ENCODE assay signal across 9 cellular contexts in the genomic region with DNA sequence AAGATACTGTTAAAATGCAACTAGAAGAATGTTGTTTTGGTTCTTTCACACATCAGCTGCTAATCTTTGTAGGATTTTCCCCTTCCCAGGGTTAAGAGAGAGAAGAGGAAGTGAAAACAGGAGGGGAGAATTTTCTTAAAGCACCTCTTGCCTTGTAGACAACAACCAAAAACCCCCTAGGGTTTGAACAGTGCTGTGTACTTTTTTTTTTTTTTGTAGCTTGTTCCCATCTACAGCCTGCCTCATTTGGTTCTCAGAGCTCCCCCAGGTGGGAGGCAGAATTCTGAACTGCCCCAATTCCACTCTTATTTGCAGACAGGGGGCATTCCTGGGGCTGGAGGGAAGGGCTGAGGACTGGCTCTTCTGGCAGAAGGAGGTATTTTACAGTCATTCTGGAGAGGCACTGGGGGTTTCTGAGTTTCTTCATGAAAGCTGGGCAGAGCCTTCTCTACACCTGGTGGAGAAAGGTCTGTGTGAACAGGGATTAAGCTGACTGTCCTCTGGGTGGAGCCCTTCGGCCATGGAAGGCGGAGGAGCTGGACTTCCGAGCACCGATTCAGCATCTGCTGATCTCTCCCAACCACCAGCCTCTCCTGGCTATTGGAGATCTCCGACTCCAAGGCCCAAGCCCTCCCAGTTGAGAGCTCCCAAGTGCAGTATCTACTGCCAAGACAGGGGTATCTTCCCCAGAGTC. TPM values are rescaled to one million over a fixed set of nuclear protein-coding genes. Genes with fewer than 3 reads are reported as not detected.
DNase-seq lines count a peak whose midpoint lies in the region; ATAC-seq and TF ChIP-seq lines count a peak whose summit lies in the region.
"Had no signal": no experiment of that assay in that cellular context is flagged by ENCODE, and none has a peak within 500 bp of the region (broad histone marks: within the 10 kb centered on the region; RNA-seq: fewer than 3 reads in every experiment).

No MANE protein-coding gene starts in this region.

- H3K27me3 ChIP-seq in BE2C, result peaks cover 73% of the 10 kb centered on the region

- H3K27ac Mint-ChIP-seq in activated CD8-positive, alpha-beta T cell treated with anti-CD3 and anti-CD28 coated beads for 36 hours, result peak overlapping the region; percentile 92

- H3K9me3 ChIP-seq in BE2C, result no peaks in the 10 kb centered on the region
- H3K9me3 ChIP-seq: SJSA1 had no signal

- DNase-seq in BE2C (peak; percentile 65), GM13976 (ENCODE audit: low spot score) (peak; percentile 84), NCI-H146 (lab: John Stamatoyannopoulos, UW) (peak; percentile 82), germinal center (ENCODE audit: low spot score) (peak; percentile 76), retinal pigment epithelial cell (ENCODE audit: low read depth) (peak; percentile 8), coronary artery (ENCODE audit: low spot score) (no peak)
- peak; percentile 58 for DNase-seq in activated CD8-positive, alpha-beta T cell treated with anti-CD3 and anti-CD28 coated beads for 36 hours

- TF ChIP-seq CTCF in BE2C (IDR thresholded peaks at IDR 0.05; ENCODE audit: low read depth, low read length) (peak; percentile 67), GM13976 (IDR thresholded peaks at IDR 0.05; ENCODE audit: borderline replicate concordance, control extremely low read depth, extremely low read depth, insufficient read depth, missing control alignments) (peak; percentile 51), retinal pigment epithelial cell (conservative IDR thresholded peaks at IDR 0.05; ENCODE audit: low read depth, low read length) (peak; percentile 48), coronary artery (IDR thresholded peaks at IDR 0.05) (no peak)
- peak; percentile 43 for TF ChIP-seq CTCF in activated CD8-positive, alpha-beta T cell treated with anti-CD3 and anti-CD28 coated beads for 36 hours (IDR thresholded peaks at IDR 0.05)

- CTCF ChIA-PET in activated CD8-positive, alpha-beta T cell treated with anti-CD3 and anti-CD28 coated beads for 36 hours (lab: Charles Lee), result interaction anchor here (0.9 to 13.7 kb wide), 23 partner anchors 10 to 934 kb away, joined by 3 to 336 read pairs (median 5); partner anchors contain the start of gene CCR7

- intact Hi-C loops in activated CD8-positive, alpha-beta T cell treated with anti-CD3 and anti-CD28 coated beads for 36 hours (cut with micrococcal nuclease), result loop anchor here (2.0 kb wide), 1 partner anchor 53 kb away; no protein-coding TSS in a partner anchor

- H3K4me1 Mint-ChIP-seq in activated CD8-positive, alpha-beta T cell treated with anti-CD3 and anti-CD28 coated beads for 36 hours (ENCODE audit: low read depth), result peaks cover 81% of the 10 kb centered on the region

- no peaks in the 10 kb centered on the region for H3K9me3 Mint-ChIP-seq in activated CD8-positive, alpha-beta T cell treated with anti-CD3 and anti-CD28 coated beads for 36 hours

- POLR2A ChIA-PET in activated CD8-positive, alpha-beta T cell treated with anti-CD3 and anti-CD28 coated beads for 36 hours (lab: Charles Lee), result interaction anchor here (1.0 to 30.9 kb wide), 8 partner anchors 9 to 176 kb away, joined by 3 to 787 read pairs (median 10); partner anchors contain the start of gene CCR7

- no peaks in the 10 kb centered on the region for H3K36me3 Mint-ChIP-seq in activated CD8-positive, alpha-beta T cell treated with anti-CD3 and anti-CD28 coated beads for 36 hours (ENCODE audit: low read depth)

- no peak overlapping the region for H3K27ac ChIP-seq in coronary artery
- H3K27ac ChIP-seq: SJSA1 had no signal

- no peaks in the 10 kb centered on the region for H3K4me1 ChIP-seq in BE2C
- H3K4me1 ChIP-seq: SJSA1 had no signal

- H3K4me3 Mint-ChIP-seq in activated CD8-positive, alpha-beta T cell treated with anti-CD3 and anti-CD28 coated beads for 36 hours, result peak overlapping the region; percentile 65

- peak; percentile 66 for ATAC-seq in HG02588 (IDR thresholded peaks at IDR 0.05; ENCODE audit: unreplicated experiment)
- ATAC-seq in activated CD8-positive, alpha-beta T cell treated with anti-CD3 and anti-CD28 coated beads for 36 hours, result peak; percentile 44

- no peaks in the 10 kb centered on the region for H3K36me3 ChIP-seq in BE2C
- H3K36me3 ChIP-seq: SJSA1 had no signal

- H3K4me3 ChIP-seq in BE2C (ENCODE audit: low read depth, low read length) (no peak overlapping the region), retinal pigment epithelial cell (ENCODE audit: low read length) (no peak overlapping the region), coronary artery (no peak overlapping the region)
- H3K4me3 ChIP-seq: SJSA1 had no signal

- no peaks in the 10 kb centered on the region for H3K27me3 Mint-ChIP-seq in activated CD8-positive, alpha-beta T cell treated with anti-CD3 and anti-CD28 coated beads for 36 hours

- in situ Hi-C loops in GM13976 (cut with MboI; ENCODE audit: low sequenced_read_pairs, unreplicated experiment), result loop anchor here (10.0 kb wide), 1 partner anchor 171 kb away; the partner anchor contains the start of gene IGFBP4

RNA-seq across cellular contexts. Expression of gene SMARCE1, which starts 32.2 kb away (rescaled TPM):
- polyA plus RNA-seq in BE2C (2012; ENCODE audit: insufficient read depth, insufficient read length, low read depth), result 182 TPM
- 10 to 100 TPM; 87.8 to 92.5 TPM for total RNA-seq in activated CD8-positive, alpha-beta T cell treated with anti-CD3 and anti-CD28 coated beads for 36 hours

RNA-seq across cellular contexts. Expression of gene KRT222, which starts 49.5 kb away (rescaled TPM):
- 0.66 TPM for polyA plus RNA-seq in BE2C (2012; ENCODE audit: insufficient read depth, insufficient read length, low read depth)
- not detected for total RNA-seq in activated CD8-positive, alpha-beta T cell treated with anti-CD3 and anti-CD28 coated beads for 36 hours
- total RNA-seq: SJSA1 had no signal

RNA-seq across cellular contexts. Expression of gene CCR7, which starts 50.2 kb away (rescaled TPM):
- polyA plus RNA-seq in BE2C (2012; ENCODE audit: insufficient read depth, insufficient read length, low read depth), result 0.39 TPM
- 100 to 1,000 TPM; 297 to 302 TPM for total RNA-seq in activated CD8-positive, alpha-beta T cell treated with anti-CD3 and anti-CD28 coated beads for 36 hours
- total RNA-seq: SJSA1 had no signal
